In the genomic region with DNA sequence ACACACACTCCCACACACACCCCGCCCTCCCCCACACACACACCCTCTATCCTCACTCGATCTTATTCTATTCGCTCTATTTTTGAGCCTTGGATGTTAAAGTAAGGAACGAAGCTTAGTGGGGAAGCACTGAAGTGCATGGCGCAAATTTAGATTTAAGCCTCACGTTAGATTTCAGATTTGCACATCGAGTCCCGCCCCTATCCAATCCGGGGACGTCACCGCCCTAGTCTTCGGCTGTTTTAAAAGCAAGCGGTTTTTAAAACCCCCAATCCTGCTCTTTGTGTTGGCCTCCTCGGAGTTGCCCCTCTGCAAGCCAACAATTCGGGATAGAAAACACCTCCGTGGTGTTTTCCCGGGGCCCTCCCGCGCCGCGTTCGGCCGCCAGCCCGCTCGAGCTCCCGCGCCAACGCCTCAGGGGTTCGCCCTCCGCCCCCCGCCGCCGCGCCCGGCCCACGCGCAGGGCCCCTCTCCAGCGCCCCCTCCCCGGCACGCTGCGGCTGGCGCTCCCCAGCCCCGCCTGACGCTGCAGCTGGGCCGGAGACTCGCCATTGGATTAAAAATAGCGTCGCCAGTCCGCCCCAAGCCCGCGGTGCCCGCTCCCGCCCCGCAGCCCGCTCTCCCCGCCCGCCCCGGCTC, we compare ENCODE assay signal across 8 cellular contexts. TPM values are rescaled to one million over a fixed set of nuclear protein-coding genes. Genes with fewer than 3 reads are reported as not detected.
DNase-seq lines count a peak whose midpoint lies in the region; ATAC-seq and TF ChIP-seq lines count a peak whose summit lies in the region.

A gene with protein sequence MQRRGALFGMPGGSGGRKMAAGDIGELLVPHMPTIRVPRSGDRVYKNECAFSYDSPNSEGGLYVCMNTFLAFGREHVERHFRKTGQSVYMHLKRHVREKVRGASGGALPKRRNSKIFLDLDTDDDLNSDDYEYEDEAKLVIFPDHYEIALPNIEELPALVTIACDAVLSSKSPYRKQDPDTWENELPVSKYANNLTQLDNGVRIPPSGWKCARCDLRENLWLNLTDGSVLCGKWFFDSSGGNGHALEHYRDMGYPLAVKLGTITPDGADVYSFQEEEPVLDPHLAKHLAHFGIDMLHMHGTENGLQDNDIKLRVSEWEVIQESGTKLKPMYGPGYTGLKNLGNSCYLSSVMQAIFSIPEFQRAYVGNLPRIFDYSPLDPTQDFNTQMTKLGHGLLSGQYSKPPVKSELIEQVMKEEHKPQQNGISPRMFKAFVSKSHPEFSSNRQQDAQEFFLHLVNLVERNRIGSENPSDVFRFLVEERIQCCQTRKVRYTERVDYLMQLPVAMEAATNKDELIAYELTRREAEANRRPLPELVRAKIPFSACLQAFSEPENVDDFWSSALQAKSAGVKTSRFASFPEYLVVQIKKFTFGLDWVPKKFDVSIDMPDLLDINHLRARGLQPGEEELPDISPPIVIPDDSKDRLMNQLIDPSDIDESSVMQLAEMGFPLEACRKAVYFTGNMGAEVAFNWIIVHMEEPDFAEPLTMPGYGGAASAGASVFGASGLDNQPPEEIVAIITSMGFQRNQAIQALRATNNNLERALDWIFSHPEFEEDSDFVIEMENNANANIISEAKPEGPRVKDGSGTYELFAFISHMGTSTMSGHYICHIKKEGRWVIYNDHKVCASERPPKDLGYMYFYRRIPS (plus strand): TSS at position 574 of the 639 bp plus-strand sequence. CDS start 186 bp downstream, outside the sequence.

- intact Hi-C loops in activated B cell treated with CpG ODN at 0.5 μM for 24 hours (cut with micrococcal nuclease), result loop anchor here (1.0 to 5.0 kb wide), 11 partner anchors 48 to 1625 kb away; a partner anchor contains a TSS

- DNase-seq in AG04449 (ENCODE audit: low read depth, low spot score), result no peak
- peak; percentile 84 for DNase-seq in NCI-H2196 (lab: John Stamatoyannopoulos, UW; ENCODE audit: unreplicated experiment)
- no peak for DNase-seq in activated B cell treated with CpG ODN at 0.5 μM for 24 hours
- DNase-seq in cerebellum (ENCODE audit: low spot score), result peak; percentile 83
- DNase-seq in kidney epithelial cell (ENCODE audit: low read depth), result no peak
- peak; percentile 71 for DNase-seq in stimulated activated CD4-positive, alpha-beta T cell treated with anti-CD3 and anti-CD28 coated beads, Interleukin-15, amount 100 ng/mL, for 24 hours

- peaks cover 25% of the 10 kb centered on the region for H3K4me1 Mint-ChIP-seq in activated B cell treated with CpG ODN at 0.5 μM for 24 hours

- H3K4me3 ChIP-seq in AG04449 (ENCODE audit: low read depth, low read length) (peak within 1 kb of the TSS; percentile 86), kidney epithelial cell (ENCODE audit: low read depth, low read length) (peak within 1 kb of the TSS; percentile 75)

- no peaks in the 10 kb centered on the region for H3K9me3 Mint-ChIP-seq in activated B cell treated with CpG ODN at 0.5 μM for 24 hours

- POLR2A ChIA-PET in AG04449 (lab: Yijun Ruan, JAX) (no interaction called here), activated B cell treated with CpG ODN at 0.5 μM for 24 hours (lab: Charles Lee) (interaction anchor here (0.7 to 2.8 kb wide), 4 partner anchors 8 to 949 kb away, joined by 3 to 27 read pairs (median 4); a partner anchor contains a TSS)

- H3K27ac Mint-ChIP-seq in activated B cell treated with CpG ODN at 0.5 μM for 24 hours, result peak within 1 kb of the TSS; percentile 87

- ATAC-seq in GM18520 (IDR thresholded peaks at IDR 0.05; ENCODE audit: unreplicated experiment) (peak; percentile 42), HG03060 (IDR thresholded peaks at IDR 0.05; ENCODE audit: low read depth, unreplicated experiment) (peak; percentile 38), activated B cell treated with CpG ODN at 0.5 μM for 24 hours (ENCODE audit: low read depth) (peak; percentile 77)

- peak; percentile 17 for TF ChIP-seq CTCF in AG04449 (IDR thresholded peaks at IDR 0.05; ENCODE audit: insufficient read depth, low read length, missing control alignments)
- TF ChIP-seq CTCF in activated B cell treated with CpG ODN at 0.5 μM for 24 hours (IDR thresholded peaks at IDR 0.05), result no peak
- TF ChIP-seq CTCF in kidney epithelial cell (IDR thresholded peaks at IDR 0.05; ENCODE audit: insufficient read depth, low read length, poor library complexity, severe bottlenecking), result no peak

- peak within 1 kb of the TSS; percentile 91 for H3K4me3 Mint-ChIP-seq in activated B cell treated with CpG ODN at 0.5 μM for 24 hours

- no peaks in the 10 kb centered on the region for H3K36me3 ChIP-seq in kidney epithelial cell (ENCODE audit: control insufficient read depth, insufficient read depth, low read length)

- H3K27me3 ChIP-seq in kidney epithelial cell (ENCODE audit: control insufficient read depth, insufficient read depth, low read length), result no peaks in the 10 kb centered on the region

- peaks cover 6% of the 10 kb centered on the region for H3K36me3 Mint-ChIP-seq in activated B cell treated with CpG ODN at 0.5 μM for 24 hours (ENCODE audit: low read depth)

- CTCF ChIA-PET in AG04449 (lab: Yijun Ruan, JAX), result interaction anchor here (0.9 to 2.2 kb wide), 6 partner anchors 8 to 277 kb away, joined by 3 to 7 read pairs (median 3); no protein-coding TSS in a partner anchor
- CTCF ChIA-PET in activated B cell treated with CpG ODN at 0.5 μM for 24 hours (lab: Charles Lee), result no interaction called here

- H3K27me3 Mint-ChIP-seq in activated B cell treated with CpG ODN at 0.5 μM for 24 hours, result no peaks in the 10 kb centered on the region

RNA-seq across cellular contexts. Expression of the gene that starts here (rescaled TPM):
- total RNA-seq in activated B cell treated with CpG ODN at 0.5 μM for 24 hours (9.9 and 11.0 TPM in 2 replicates), cerebellum (13.8 TPM), kidney epithelial cell (6.4 and 7.8 TPM in 2 replicates)

Comparison
In these comparisons a context has a peak if more than half of its experiments do, and no peak if none do; other contexts are left out.
1. DNase-seq: peak in NCI-H2196 (single experiment), cerebellum (single experiment) and stimulated activated CD4-positive, alpha-beta T cell treated with anti-CD3 and anti-CD28 coated beads, Interleukin-15, amount 100 ng/mL, for 24 hours (single experiment); none in AG04449 (single experiment), activated B cell treated with CpG ODN at 0.5 μM for 24 hours (single experiment) and kidney epithelial cell (single experiment).
2. Peak in every context shown above with its lines, with median percentiles within 50 percentile points of each other: ATAC-seq.